31 cellular contexts compared by ENCODE assay signal in genomic region chr12:111971800-111972199, GRCh38.
"Had no signal": no experiment of that assay in that cellular context is flagged by ENCODE, and none has a peak within 500 bp of the region (broad histone marks: within the 10 kb centered on the region; RNA-seq: fewer than 3 reads in every experiment).

No MANE protein-coding gene starts in this region.

- H3K27ac Mint-ChIP-seq: activated B cell treated with CpG ODN at 0.5 μM for 24 hours; activated CD8-positive, alpha-beta T cell treated with anti-CD3 and anti-CD28 coated beads for 36 hours; activated naive CD4-positive, alpha-beta T cell treated with anti-CD3 and anti-CD28 coated beads, Interleukin-2, amount 10 ng/mL, durations not matched to agents 7 days and 5 days; activated naive CD8-positive, alpha-beta T cell treated with anti-CD3 and anti-CD28 coated beads, Interleukin-2, amount 10 ng/mL, durations not matched to agents 7 days and 5 days; activated T-cell treated with anti-CD3 and anti-CD28 coated beads, Interleukin-2, amount 50 U/mL, for 24 hours; activated T-cell treated with anti-CD3 and anti-CD28 coated beads, Interleukin-2, amount 50 U/mL, for 72 hours; brain; dendritic cell treated with granulocyte-macrophage colony-stimulating factor and Interleukin-4, amounts not matched to agents 40 ng/mL and 50 ng/mL, for 4 days; T-helper 17 cell; T-helper 2 cell treated with Interferon-gamma antibody and Interleukin-4, amounts not matched to agents 5 μg/mL and 100 μg/mL, for 36 hours had no signal

- H3K9me3 Mint-ChIP-seq: activated B cell treated with CpG ODN at 0.5 μM for 24 hours; activated T-cell treated with anti-CD3 and anti-CD28 coated beads, Interleukin-2, amount 50 U/mL, for 24 hours; activated T-cell treated with anti-CD3 and anti-CD28 coated beads, Interleukin-2, amount 50 U/mL, for 72 hours; T-helper 2 cell treated with Interferon-gamma antibody and Interleukin-4, amounts not matched to agents 5 μg/mL and 100 μg/mL, for 36 hours had no signal

- DNase-seq: activated B cell treated with CpG ODN at 0.5 μM for 24 hours; activated CD4-positive, alpha-beta T cell treated with anti-CD3 and anti-CD28 coated beads for 48 hours; activated CD4-positive, alpha-beta T cell treated with anti-CD3 and anti-CD28 coated beads, Interleukin-2, amount 50 U/mL, for 1 hour; activated CD4-positive, alpha-beta T cell treated with anti-CD3 and anti-CD28 coated beads, Interleukin-2, amount 50 U/mL, for 48 hours; activated CD8-positive, alpha-beta memory T cell treated with anti-CD3 and anti-CD28 coated beads for 24 hours; activated CD8-positive, alpha-beta memory T cell treated with anti-CD3 and anti-CD28 coated beads, Interleukin-2, amount 50 U/mL, for 4 hours; activated CD8-positive, alpha-beta T cell treated with anti-CD3 and anti-CD28 coated beads for 36 hours; activated gamma-delta T cell; activated naive CD4-positive, alpha-beta T cell; activated naive CD4-positive, alpha-beta T cell treated with anti-CD3 and anti-CD28 coated beads, Interleukin-2, amount 10 ng/mL, durations not matched to agents 7 days and 5 days; activated naive CD8-positive, alpha-beta T cell treated with anti-CD3 and anti-CD28 coated beads, Interleukin-2, amount 10 ng/mL, durations not matched to agents 7 days and 5 days; activated T-cell treated with anti-CD3 and anti-CD28 coated beads for 4 hours; activated T-cell treated with anti-CD3 and anti-CD28 coated beads, Interleukin-2, amount 50 U/mL, for 24 hours; activated T-cell treated with anti-CD3 and anti-CD28 coated beads, Interleukin-2, amount 50 U/mL, for 72 hours; central memory CD4-positive, alpha-beta T cell; dorsolateral prefrontal cortex; effector memory CD4-positive, alpha-beta T cell; erythroblast; foreskin keratinocyte; gastrocnemius medialis; glutamatergic neuron; heart left ventricle; T-helper 1 cell; T-helper 17 cell; T1000; WERI-Rb-1 had no signal

- H3K27me3 Mint-ChIP-seq: activated B cell treated with CpG ODN at 0.5 μM for 24 hours; activated CD8-positive, alpha-beta T cell treated with anti-CD3 and anti-CD28 coated beads for 36 hours; activated naive CD4-positive, alpha-beta T cell treated with anti-CD3 and anti-CD28 coated beads, Interleukin-2, amount 10 ng/mL, durations not matched to agents 7 days and 5 days; activated naive CD8-positive, alpha-beta T cell treated with anti-CD3 and anti-CD28 coated beads, Interleukin-2, amount 10 ng/mL, durations not matched to agents 7 days and 5 days; activated T-cell treated with anti-CD3 and anti-CD28 coated beads, Interleukin-2, amount 50 U/mL, for 24 hours; brain; dendritic cell treated with granulocyte-macrophage colony-stimulating factor and Interleukin-4, amounts not matched to agents 40 ng/mL and 50 ng/mL, for 4 days; T-helper 17 cell had no signal

- H3K4me1 Mint-ChIP-seq: activated B cell treated with CpG ODN at 0.5 μM for 24 hours, brain had no signal

- ATAC-seq: activated CD4-positive, CD25-positive, alpha-beta regulatory T cell treated with anti-CD3 and anti-CD28 coated beads, Interleukin-2, amount 50 U/mL, for 24 hours; activated CD8-positive, alpha-beta T cell treated with anti-CD3 and anti-CD28 coated beads for 36 hours; activated naive CD4-positive, alpha-beta T cell treated with anti-CD3 and anti-CD28 coated beads, Interleukin-2, amount 50 U/mL, for 72 hours; activated T-cell treated with anti-CD3 and anti-CD28 coated beads, Interleukin-2, amount 50 U/mL, for 72 hours; foreskin keratinocyte; gastrocnemius medialis; heart left ventricle; T-helper 17 cell had no signal

- H3K4me3 Mint-ChIP-seq: activated B cell treated with CpG ODN at 0.5 μM for 24 hours; activated CD8-positive, alpha-beta T cell treated with anti-CD3 and anti-CD28 coated beads for 36 hours; activated naive CD4-positive, alpha-beta T cell treated with anti-CD3 and anti-CD28 coated beads, Interleukin-2, amount 10 ng/mL, durations not matched to agents 7 days and 5 days; activated naive CD8-positive, alpha-beta T cell treated with anti-CD3 and anti-CD28 coated beads, Interleukin-2, amount 10 ng/mL, durations not matched to agents 7 days and 5 days; activated T-cell treated with anti-CD3 and anti-CD28 coated beads, Interleukin-2, amount 50 U/mL, for 24 hours; activated T-cell treated with anti-CD3 and anti-CD28 coated beads, Interleukin-2, amount 50 U/mL, for 72 hours; brain; dendritic cell treated with granulocyte-macrophage colony-stimulating factor and Interleukin-4, amounts not matched to agents 40 ng/mL and 50 ng/mL, for 4 days; T-helper 17 cell; T-helper 2 cell treated with Interferon-gamma antibody and Interleukin-4, amounts not matched to agents 5 μg/mL and 100 μg/mL, for 36 hours had no signal
